In genomic region chr9:127815512-127816361, GRCh38 we compare ENCODE assay signal across 19 cellular contexts. TPM values are rescaled to one million over a fixed set of nuclear protein-coding genes. Genes with fewer than 3 reads are reported as not detected.
A peak's percentile ranks its signal among the peaks of the same experiment; 100 is the strongest.
DNase-seq lines count a peak whose midpoint lies in the region; ATAC-seq and TF ChIP-seq lines count a peak whose summit lies in the region.
"Had no signal": no experiment of that assay in that cellular context is flagged by ENCODE, and none has a peak within 500 bp of the region (broad histone marks: within the 10 kb centered on the region; RNA-seq: fewer than 3 reads in every experiment).

No MANE protein-coding gene starts in this region.

- ATAC-seq in SK-N-SH treated with all-trans-retinoic acid at 6 μM for 48 hours (peak; percentile 2; the same call in 1 of the 3 replicates), right lobe of liver (peak in 3 of 4 donors; percentile 1 to 2 (median 2))
- ATAC-seq: foreskin keratinocyte, T-cell had no signal

- H3K27me3 ChIP-seq in BLaER1: no peaks in the 10 kb centered on the region
- no peaks in the 10 kb centered on the region for H3K27me3 ChIP-seq in right lobe of liver
- H3K27me3 ChIP-seq: foreskin keratinocyte, suprapubic skin had no signal

- H3K4me1 ChIP-seq in BLaER1 (peaks cover 41% of the 10 kb centered on the region), right lobe of liver (peaks cover 0 to 1% (median 0%) of the 10 kb centered on the region in 4 donors), OCI-LY7 (ENCODE audit: insufficient read depth, low read length, poor library complexity, severe bottlenecking) (no peaks in the 10 kb centered on the region)
- H3K4me1 ChIP-seq: suprapubic skin had no signal

- H3K4me2 ChIP-seq in BLaER1 (no peak overlapping the region), OCI-LY7 (ENCODE audit: low read length) (no peak overlapping the region)

- H4K20me1 ChIP-seq in BLaER1 (peaks cover 88% of the 10 kb centered on the region), OCI-LY7 (ENCODE audit: insufficient read depth, low read length) (no peaks in the 10 kb centered on the region)

- H3K79me2 ChIP-seq in OCI-LY7 (ENCODE audit: insufficient read depth, low read depth, low read length): no peaks in the 10 kb centered on the region

- 69% methylated on average over 8 of the region's 33 CpGs for WGBS in right lobe of liver (ENCODE audit: insufficient coverage, low coverage, low lambda C conversion rate, missing lambda C conversion rate)

- TF ChIP-seq CTCF in right lobe of liver (IDR thresholded peaks at IDR 0.05): no peak
- no peak for TF ChIP-seq CTCF in OCI-LY7 (conservative IDR thresholded peaks at IDR 0.05; ENCODE audit: low read length)

- POLR2A ChIA-PET in OCI-LY7 (lab: Charles Lee): no interaction called here

- CTCF ChIA-PET in OCI-LY7 (lab: Charles Lee; ENCODE audit: unreplicated experiment): no interaction called here

- H3K4me3 ChIP-seq in BLaER1 (no peak overlapping the region), right lobe of liver (no peak overlapping the region), OCI-LY7 (ENCODE audit: low read depth, low read length, poor library complexity, severe bottlenecking) (no peak overlapping the region)
- H3K4me3 ChIP-seq: GM23248, suprapubic skin had no signal

- H3K27ac ChIP-seq in BLaER1 (peak overlapping the region; percentile 62), right lobe of liver (no peak overlapping the region), OCI-LY7 (ENCODE audit: low read depth, low read length, poor library complexity, severe bottlenecking) (no peak overlapping the region)
- H3K27ac ChIP-seq: epithelial cell of prostate, foreskin keratinocyte, GM23248, suprapubic skin had no signal

- DNase-seq in right lobe of liver (peak in 1 of 3 donors; percentile 59), OCI-LY7 (ENCODE audit: low spot score) (no peak), NCI-H1417 treated with DMSO at 0.1 percent for 48 hours (lab: John Stamatoyannopoulos, UW) (no peak), NCI-H524 treated with DMSO at 0.1 percent for 48 hours (lab: John Stamatoyannopoulos, UW) (no peak)
- DNase-seq: activated CD4-positive, alpha-beta T cell treated with anti-CD3 and anti-CD28 coated beads, Interleukin-2, amount 50 U/mL, for 1 hour; activated CD8-positive, alpha-beta memory T cell treated with anti-CD3 and anti-CD28 coated beads, Interleukin-2, amount 50 U/mL, for 48 hours; activated gamma-delta T cell; CD4-positive, CD25-positive, alpha-beta regulatory T cell; foreskin keratinocyte; GM23248; kidney; mesendoderm; naive thymus-derived CD8-positive, alpha-beta T cell; NCI-H2081; T-cell had no signal

- H3K9me3 ChIP-seq in BLaER1 (no peaks in the 10 kb centered on the region), right lobe of liver (no peaks in the 10 kb centered on the region), OCI-LY7 (ENCODE audit: low read length) (no peaks in the 10 kb centered on the region)
- H3K9me3 ChIP-seq: suprapubic skin had no signal

- no peaks in the 10 kb centered on the region for H3K9me2 ChIP-seq in OCI-LY7 (ENCODE audit: insufficient read depth, low read length)

- H3K9ac ChIP-seq in BLaER1: no peak overlapping the region
- H3K9ac ChIP-seq: GM23248 had no signal

- intact Hi-C loops in right lobe of liver (cut with DNase I) (loop anchor here in 1 of 2 donors (10.0 kb wide), 1 partner anchor 59 kb away; the partner anchor contains the start of gene AK1), OCI-LY7 (cut with micrococcal nuclease; ENCODE audit: unreplicated experiment) (no loop called here)

- no peak for TF ChIP-seq POLR2A in right lobe of liver (IDR thresholded peaks at IDR 0.05)

- no TSS peak for BruUV-seq in OCI-LY7 (replicated peaks; lab: Mats Ljungman, UMichigan)

- peaks cover 97% of the 10 kb centered on the region for H3K36me3 ChIP-seq in BLaER1
- H3K36me3 ChIP-seq in right lobe of liver: peaks cover 0 to 77% (median 29%) of the 10 kb centered on the region in 4 donors
- peaks cover 64% of the 10 kb centered on the region for H3K36me3 ChIP-seq in OCI-LY7 (ENCODE audit: insufficient read depth, low read length)

- no peak overlapping the region for H2AFZ ChIP-seq in OCI-LY7 (ENCODE audit: low read length)
- H2AFZ ChIP-seq: GM23248 had no signal

TF ChIP-seq in SK-N-SH treated with all-trans-retinoic acid at 6 μM for 48 hours, 23 proteins besides CTCF, POLR2A, EP300 and RAD21:
- TF ChIP-seq ISL1 (CRISPR knock-in tag; IDR thresholded peaks at IDR 0.05): no peak
- TF ChIP-seq TCF4 (CRISPR knock-in tag; IDR thresholded peaks at IDR 0.05; ENCODE audit: borderline replicate concordance): no peak
- no peak for TF ChIP-seq ESRRG (CRISPR knock-in tag; IDR thresholded peaks at IDR 0.05)
- no peak for TF ChIP-seq ARNTL (CRISPR knock-in tag; IDR thresholded peaks at IDR 0.05; ENCODE audit: borderline replicate concordance, low read depth)
- TF ChIP-seq, protein P1, sequence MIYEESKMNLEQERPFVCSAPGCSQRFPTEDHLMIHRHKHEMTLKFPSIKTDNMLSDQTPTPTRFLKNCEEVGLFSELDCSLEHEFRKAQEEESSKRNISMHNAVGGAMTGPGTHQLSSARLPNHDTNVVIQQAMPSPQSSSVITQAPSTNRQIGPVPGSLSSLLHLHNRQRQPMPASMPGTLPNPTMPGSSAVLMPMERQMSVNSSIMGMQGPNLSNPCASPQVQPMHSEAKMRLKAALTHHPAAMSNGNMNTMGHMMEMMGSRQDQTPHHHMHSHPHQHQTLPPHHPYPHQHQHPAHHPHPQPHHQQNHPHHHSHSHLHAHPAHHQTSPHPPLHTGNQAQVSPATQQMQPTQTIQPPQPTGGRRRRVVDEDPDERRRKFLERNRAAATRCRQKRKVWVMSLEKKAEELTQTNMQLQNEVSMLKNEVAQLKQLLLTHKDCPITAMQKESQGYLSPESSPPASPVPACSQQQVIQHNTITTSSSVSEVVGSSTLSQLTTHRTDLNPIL (CRISPR knock-in tag; IDR thresholded peaks at IDR 0.05; ENCODE audit: low read depth): no peak
- no peak for TF ChIP-seq ZC3H10 (CRISPR knock-in tag; IDR thresholded peaks at IDR 0.05)
- TF ChIP-seq ZNF565 (CRISPR knock-in tag; conservative IDR thresholded peaks at IDR 0.05; ENCODE audit: low read depth): no peak
- no peak for TF ChIP-seq ZFP30 (CRISPR knock-in tag; IDR thresholded peaks at IDR 0.05)

RNA-seq across cellular contexts. Expression of gene FPGS, which starts 13.1 kb away (rescaled TPM):
- total RNA-seq in right lobe of liver (10 to 100 TPM; 44.3 to 68.5 (median 56.9) TPM), OCI-LY7 (2022) (132 and 165 TPM in 2 replicates)
- 136 and 147 TPM in 2 replicates for total RNA-seq in OCI-LY7 (2014; rRNA removed; shearing (Covaris generic))

RNA-seq across cellular contexts. Expression of gene CDK9, which starts 29.9 kb away (rescaled TPM):
- 100 to 1,000 TPM in 1 of 6 experiments, 10 to 100 TPM in 5; 49.4 to 107 (median 54.5) TPM for total RNA-seq in right lobe of liver
- total RNA-seq in OCI-LY7 (2014; rRNA removed; shearing (Covaris generic)): 69.8 and 80.0 TPM in 2 replicates
- total RNA-seq in OCI-LY7 (2022): 123 and 136 TPM in 2 replicates

RNA-seq across cellular contexts. Expression of gene SH2D3C, which starts 37.3 kb away (rescaled TPM):
- total RNA-seq in right lobe of liver: 1 to 10 TPM; 1.7 to 5.6 (median 2.7) TPM
- 38.5 and 40.0 TPM in 2 replicates for total RNA-seq in OCI-LY7 (2014; rRNA removed; shearing (Covaris generic))
- total RNA-seq in OCI-LY7 (2022): 39.1 and 45.7 TPM in 2 replicates
- total RNA-seq: GM23248 had no signal

RNA-seq across cellular contexts. Expression of gene ENG, which starts 38.7 kb away (rescaled TPM):
- total RNA-seq in right lobe of liver: 10 to 100 TPM; 27.4 to 90.1 (median 54.1) TPM
- total RNA-seq in OCI-LY7 (2014; rRNA removed; shearing (Covaris generic)): not detected in 2 replicates
- total RNA-seq in OCI-LY7 (2022): not detected in 2 replicates

Comparison
In these comparisons a context has a peak if more than half of its experiments do, and no peak if none do; other contexts are left out.
1. RNA of gene SH2D3C, which starts 37.3 kb away (total RNA-seq): 38.5 to 45.7 TPM in OCI-LY7; 1.7 to 5.6 TPM in right lobe of liver; every median in the first group is over 4 times any median in the second.